ENCODE assay signal across 12 cellular contexts in the genomic region with DNA sequence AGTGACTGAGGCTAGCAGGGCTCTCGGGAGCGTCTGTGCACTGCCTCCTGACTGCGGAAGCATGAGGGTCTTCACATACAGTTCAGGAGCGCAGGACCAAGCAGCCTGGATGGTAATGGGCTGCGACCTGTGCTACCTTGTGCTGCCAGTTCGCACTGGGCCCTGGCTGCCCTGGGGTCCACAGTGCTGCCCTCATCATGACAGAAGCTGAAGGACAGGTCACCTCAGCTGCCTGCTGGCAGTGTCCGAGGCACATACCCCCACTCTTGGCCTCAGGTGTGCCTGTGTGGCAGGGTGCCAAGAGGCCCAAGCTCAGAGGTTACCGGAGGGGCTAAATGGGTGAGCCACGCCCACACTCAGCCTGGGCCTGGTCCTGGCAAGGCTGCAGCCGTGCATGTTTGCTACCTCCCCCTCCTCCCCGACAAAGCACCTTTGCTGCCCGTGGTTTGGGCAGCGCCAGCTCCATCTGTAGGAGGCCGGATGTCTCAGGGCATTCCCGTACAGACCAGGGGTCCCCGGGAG. TPM values are rescaled to one million over a fixed set of nuclear protein-coding genes. Genes with fewer than 3 reads are reported as not detected.
DNase-seq lines count a peak whose midpoint lies in the region; ATAC-seq, FAIRE-seq and TF ChIP-seq lines count a peak whose summit lies in the region.
"Had no signal": no experiment of that assay in that cellular context is flagged by ENCODE, and none has a peak within 500 bp of the region (broad histone marks: within the 10 kb centered on the region; RNA-seq: fewer than 3 reads in every experiment).

No MANE protein-coding gene starts in this region.

- no peak overlapping the region for H3K4me2 ChIP-seq in K562 (ENCODE audit: insufficient read depth, low read length)

- TF ChIP-seq EP300 in K562 (IDR thresholded peaks at IDR 0.05; ENCODE audit: low read length) = no peak

- no peak for ATAC-seq in K562
- ATAC-seq in pancreas = no peak

- H3K79me2 ChIP-seq in K562 (ENCODE audit: control insufficient read depth, insufficient read depth, low read length) = peaks cover 31% of the 10 kb centered on the region

- H3K4me1 ChIP-seq in K562 (replicated peaks in 1 of 2; ENCODE audit: control insufficient read depth in 2 of 2, insufficient read depth in 2 of 2, low read length in 2 of 2) = peaks cover 13 to 78% of the 10 kb centered on the region in 2 experiments
- peaks cover 5 to 22% (median 18%) of the 10 kb centered on the region in 3 donors for H3K4me1 ChIP-seq in pancreas

- TF ChIP-seq POLR2A in K562 (conservative IDR thresholded peaks at IDR 0.05) = peak; percentile 47

- H3K27me3 ChIP-seq in K562 (ENCODE audit: control insufficient read depth in 2 of 2, insufficient read depth in 2 of 2, low read length in 2 of 2) = no peaks in the 10 kb centered on the region
- no peaks in the 10 kb centered on the region for H3K27me3 ChIP-seq in pancreas

- H4K20me1 ChIP-seq in K562 (replicated peaks; ENCODE audit: control insufficient read depth, insufficient read depth, low read length) = peaks cover 17% of the 10 kb centered on the region

- H3K9me1 ChIP-seq in K562 (ENCODE audit: control insufficient read depth, insufficient read depth, low read length) = no peaks in the 10 kb centered on the region

- H3K36me3 ChIP-seq in K562 (ENCODE audit: control insufficient read depth, insufficient read depth, low read length) (peaks cover 35% of the 10 kb centered on the region; the same call in 2 of the 3 replicates), pancreas (peaks cover 0 to 6% (median 0%) of the 10 kb centered on the region in 3 donors)

- no peak overlapping the region for H3K27ac ChIP-seq in K562 (ENCODE audit: extremely low read depth, low read depth, low read length)
- peak overlapping the region in 1 of 4 donors; percentile 17 for H3K27ac ChIP-seq in pancreas
- H3K27ac ChIP-seq: SK-N-MC had no signal

- TF ChIP-seq CTCF in K562 (IDR thresholded peaks at IDR 0.05 in 2 of 3, conservative IDR thresholded peaks at IDR 0.05 in 1 of 3; ENCODE audit: insufficient read depth in 2 of 3, low read depth in 1 of 3, low read length in 3 of 3) = 0 out of 6 replicates have a peak, but pooled peaks of 1 of the 3 experiments have one; percentile 35
- TF ChIP-seq CTCF in pancreas (IDR thresholded peaks at IDR 0.05) = no peak

- peak overlapping the region in 1 of 2 experiments; percentile 61; a peak in 2 of 4 replicates for H3K9ac ChIP-seq in K562 (ENCODE audit: insufficient read depth in 1 of 2, low read depth in 2 of 2, low read length in 2 of 2)

- H3K9me3 ChIP-seq in K562 (replicated peaks; ENCODE audit: control insufficient read depth, insufficient read depth, low read depth, low read length) (no peaks in the 10 kb centered on the region), pancreas (no peaks in the 10 kb centered on the region)

- no peak overlapping the region for H2AFZ ChIP-seq in K562 (ENCODE audit: low read depth, low read length)

- no peak for TF ChIP-seq RAD21 in K562 (CRISPR knock-in tag; conservative IDR thresholded peaks at IDR 0.05 in 1 of 2, IDR thresholded peaks at IDR 0.05 in 1 of 2)

- FAIRE-seq in K562 (lab: Jason Lieb, UNC) (no peak), pancreas (lab: Jason Lieb, UNC) (no peak)
- FAIRE-seq: A204.1, GM18507 had no signal

- H3K4me3 ChIP-seq in K562 (no peak overlapping the region), pancreas (no peak overlapping the region)
- H3K4me3 ChIP-seq: SK-N-MC had no signal

- DNase-seq in DMS53 (lab: John Stamatoyannopoulos, UW) (peak; percentile 46), DMS53 treated with DMSO at 0.1 percent for 48 hours (lab: John Stamatoyannopoulos, UW; ENCODE audit: unreplicated experiment) (no peak), HT-29 (ENCODE audit: low spot score) (peak; percentile 5), K562 (ENCODE audit: extremely low read depth in 1 of 4, low spot score in 3 of 4) (peak in 1 of 4 experiments; percentile 27), pancreas (peak in 4 of 6 donors; percentile 20 to 87 (median 56)), NCI-H146 treated with DMSO at 0.1 percent for 48 hours (lab: John Stamatoyannopoulos, UW; ENCODE audit: unreplicated experiment) (no peak), NCI-H187 treated with DMSO at 0.1 percent for 48 hours (lab: John Stamatoyannopoulos, UW) (no peak)
- no peak for DNase-seq in activated effector memory CD4-positive, alpha-beta T cell treated with Interleukin-2 at 50 U/mL for 16 hours
- DNase-seq: activated naive CD8-positive, alpha-beta T cell treated with anti-CD3 and anti-CD28 coated beads, Interleukin-2, amount 10 ng/mL, durations not matched to agents 7 days and 5 days had no signal

- WGBS in K562 (ENCODE audit: insufficient coverage, low coverage, missing lambda C conversion rate) = 83% methylated on average over 16 of the region's 16 CpGs
- WGBS in pancreas, 2 donors = 61 to 64% methylated on average over 16 of the region's 16 CpGs

- in situ Hi-C loops in K562 (cut with MboI) = no loop called here

- intact Hi-C loops in K562 (cut with micrococcal nuclease) (no loop called here), pancreas (cut with DNase I) (no loop called here)

- no TSS peak for BruUV-seq in K562 (replicated peaks; lab: Mats Ljungman, UMichigan)

- POLR2A ChIA-PET in K562 (lab: Yijun Ruan, JAX) = interaction anchor here (0.5 to 1.0 kb wide), 7 partner anchors 10 to 1303 kb away, joined by 3 to 5 read pairs (median 3); no protein-coding TSS in a partner anchor

- CTCF ChIA-PET in K562 (lab: Yijun Ruan, JAX; ENCODE audit: low intra/inter-chr PET ratio) = no interaction called here

TF ChIP-seq in K562, 482 proteins besides CTCF, POLR2A, EP300 and RAD21 (continues in another document):
- TF ChIP-seq NFIC (IDR thresholded peaks at IDR 0.05) (peak; percentile 91), RBM14 (IDR thresholded peaks at IDR 0.05; ENCODE audit: borderline replicate concordance, insufficient read depth, low read depth, low read length) (0 out of 2 replicates have a peak, but pooled peaks have one; percentile 37), MYC (IDR thresholded peaks at IDR 0.05; ENCODE audit: low read depth, low read length) (no peak), MYC (CRISPR knock-in tag; IDR thresholded peaks at IDR 0.05; ENCODE audit: borderline replicate concordance, low read depth) (0 out of 2 replicates have a peak, but pooled peaks have one; percentile 52), MYBL2 (IDR thresholded peaks at IDR 0.05; ENCODE audit: low read depth) (no peak), MYBL2 (CRISPR knock-in tag; IDR thresholded peaks at IDR 0.05; ENCODE audit: borderline replicate concordance) (no peak)
- TF ChIP-seq, protein P1, sequence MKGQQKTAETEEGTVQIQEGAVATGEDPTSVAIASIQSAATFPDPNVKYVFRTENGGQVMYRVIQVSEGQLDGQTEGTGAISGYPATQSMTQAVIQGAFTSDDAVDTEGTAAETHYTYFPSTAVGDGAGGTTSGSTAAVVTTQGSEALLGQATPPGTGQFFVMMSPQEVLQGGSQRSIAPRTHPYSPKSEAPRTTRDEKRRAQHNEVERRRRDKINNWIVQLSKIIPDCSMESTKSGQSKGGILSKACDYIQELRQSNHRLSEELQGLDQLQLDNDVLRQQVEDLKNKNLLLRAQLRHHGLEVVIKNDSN (CRISPR knock-in tag; IDR thresholded peaks at IDR 0.05) = 0 out of 2 replicates have a peak, but pooled peaks have one; percentile 16

RNA-seq across cellular contexts. Expression of a gene that starts 4.4 kb away (rescaled TPM):
- total RNA-seq in HT-29 (2014; rRNA removed; shearing (Covaris generic)) = 46.1 and 49.6 TPM in 2 replicates
- 49.8 and 198 TPM in 2 replicates for total RNA-seq in K562 (2011; cell fraction: chromatin; rRNA removed; ENCODE audit: low replicate concordance)
- total RNA-seq in K562 (2011; cell fraction: nucleolus; rRNA removed) = 191 and 200 TPM in 2 replicates
- total RNA-seq in K562 (2011; cell fraction: nucleoplasm; rRNA removed) = 67.6 and 91.5 TPM in 2 replicates
- total RNA-seq in K562 (2014; rRNA removed) (39.6 and 52.8 TPM in 2 replicates), K562 (2014; rRNA removed; fragmentation: Illumina TruSeq; extraction: Trizol) (19.5 and 20.3 TPM in 2 replicates), K562 (2015; rRNA removed; fragmentation: Illumina TruSeq; extraction: Trizol) (30.3 and 33.9 TPM in 2 replicates), K562 (2021) (41.7 and 42.6 TPM in 2 replicates), pancreas (1 to 10 TPM; 4.8 to 9.9 (median 8.5) TPM)
- polyA plus RNA-seq in K562 (2011; rRNA removed) (23.4 and 29.2 TPM in 2 replicates), K562 (2014; fragmentation: Illumina TruSeq; extraction: Trizol) (22.0 and 26.6 TPM in 2 replicates), K562 (2014; fragmentation: Nextera tagmentation; extraction: Ambion mirVana) (1 to 10 TPM; 1.4 to 3.0 TPM), K562 (2014; rRNA removed) (31.7 and 34.7 TPM in 2 replicates), pancreas (10 to 100 TPM; 12.4 to 14.8 TPM)
- polyA plus RNA-seq in K562 (2011; cell fraction: cytosol; rRNA removed) = 30.5 and 75.3 TPM in 2 replicates
- 80.7 and 138 TPM in 2 replicates for polyA plus RNA-seq in K562 (2011; cell fraction: nucleus; rRNA removed)
- polyA plus RNA-seq in K562 (2012) = 22.6 and 23.5 TPM in 2 replicates
- polyA minus RNA-seq in K562 (2011; rRNA and poly(A)+ RNA removed) = 26.8 and 39.5 TPM in 2 replicates
- 16.2 and 28.8 TPM in 2 replicates for polyA minus RNA-seq in K562 (2011; cell fraction: cytosol; rRNA and poly(A)+ RNA removed)
- 148 and 159 TPM in 2 replicates for polyA minus RNA-seq in K562 (2011; cell fraction: nucleus; rRNA and poly(A)+ RNA removed)

RNA-seq across cellular contexts. Expression of a gene that starts 4.5 kb away (rescaled TPM):
- total RNA-seq in HT-29 (2014; rRNA removed; shearing (Covaris generic)) = 56.8 and 57.1 TPM in 2 replicates
- total RNA-seq in K562 (2011; cell fraction: chromatin; rRNA removed; ENCODE audit: low replicate concordance) = 76.1 and 128 TPM in 2 replicates
- 57.5 and 65.0 TPM in 2 replicates for total RNA-seq in K562 (2011; cell fraction: nucleolus; rRNA removed)
- total RNA-seq in K562 (2011; cell fraction: nucleoplasm; rRNA removed) = 47.6 and 53.5 TPM in 2 replicates
- total RNA-seq in K562 (2014; rRNA removed) (40.9 and 49.6 TPM in 2 replicates), K562 (2014; rRNA removed; fragmentation: Illumina TruSeq; extraction: Trizol) (30.7 and 32.7 TPM in 2 replicates), K562 (2015; rRNA removed; fragmentation: Illumina TruSeq; extraction: Trizol) (32.5 and 33.2 TPM in 2 replicates), K562 (2021) (37.3 and 41.3 TPM in 2 replicates), pancreas (10 to 100 TPM; 12.3 to 21.5 (median 14.7) TPM)
- polyA plus RNA-seq in K562 (2011; rRNA removed) (32.1 and 36.8 TPM in 2 replicates), K562 (2014; fragmentation: Illumina TruSeq; extraction: Trizol) (32.6 and 36.8 TPM in 2 replicates), K562 (2014; fragmentation: Nextera tagmentation; extraction: Ambion mirVana) (1 to 10 TPM; 2.5 to 4.4 TPM), K562 (2014; rRNA removed) (24.9 and 33.0 TPM in 2 replicates), pancreas (10 to 100 TPM; 12.7 to 18.4 TPM)
- 38.5 and 42.9 TPM in 2 replicates for polyA plus RNA-seq in K562 (2011; cell fraction: cytosol; rRNA removed)
- polyA plus RNA-seq in K562 (2011; cell fraction: nucleus; rRNA removed) = 32.8 and 52.6 TPM in 2 replicates
- 28.7 and 32.4 TPM in 2 replicates for polyA plus RNA-seq in K562 (2012)
- polyA minus RNA-seq in K562 (2011; rRNA and poly(A)+ RNA removed) = 33.3 and 35.8 TPM in 2 replicates
- 21.2 TPM in 2 replicates for polyA minus RNA-seq in K562 (2011; cell fraction: cytosol; rRNA and poly(A)+ RNA removed)
- 38.6 and 53.3 TPM in 2 replicates for polyA minus RNA-seq in K562 (2011; cell fraction: nucleus; rRNA and poly(A)+ RNA removed)

Comparison
In these comparisons a context has a peak if more than half of its experiments do, and no peak if none do; other contexts are left out.
1. DNase-seq: peak in DMS53 (single experiment), HT-29 (single experiment) and pancreas (4 of 6); none in DMS53 treated with DMSO at 0.1 percent for 48 hours (single experiment), NCI-H146 treated with DMSO at 0.1 percent for 48 hours (single experiment), activated effector memory CD4-positive, alpha-beta T cell treated with Interleukin-2 at 50 U/mL for 16 hours (single experiment) and NCI-H187 treated with DMSO at 0.1 percent for 48 hours (single experiment).